Comparison of ENCODE assay signal across 8 cellular contexts in genomic region chr19:55461259-55461973, GRCh38. TPM values are rescaled to one million over a fixed set of nuclear protein-coding genes. Genes with fewer than 3 reads are reported as not detected.
DNase-seq lines count a peak whose midpoint lies in the region; ATAC-seq and TF ChIP-seq lines count a peak whose summit lies in the region.

ISOC2 (minus strand) TSS chr19:55461642; CDS start chr19:55456486, 5,156 bp downstream.

- DNase-seq in AG20443 (ENCODE audit: low spot score) (peak; percentile 99), NCI-H510A (lab: John Stamatoyannopoulos, UW) (peak; percentile 98), cerebellum (ENCODE audit: low spot score) (peak; percentile 100), islet precursor cell (peak; percentile 100)
- DNase-seq in activated CD4-positive, alpha-beta T cell treated with anti-CD3 and anti-CD28 coated beads for 1 hour, result peak; percentile 100
- DNase-seq in stimulated activated CD4-positive, alpha-beta T cell treated with anti-CD3 and anti-CD28 coated beads, Interleukin-12 subunit alpha, Interleukin-12 subunit beta, amount 100 ng/mL, for 48 hours (ENCODE audit: low read depth in 2 of 3, low spot score in 1 of 3), result peak; percentile 100

- peak; percentile 77 for TF ChIP-seq POLR2A in GM19099 (IDR thresholded peaks at IDR 0.05; ENCODE audit: extremely low read depth, insufficient read length, low read depth)

- peak; percentile 95 for ATAC-seq in HG03432 (IDR thresholded peaks at IDR 0.05; ENCODE audit: unreplicated experiment)

RNA-seq across cellular contexts. Expression of gene ISOC2, which starts in this region (rescaled TPM):
- 14.0 TPM for total RNA-seq in cerebellum

Comparison
In these comparisons a context has a peak if more than half of its experiments do, and no peak if none do; other contexts are left out.
1. Peak in every context shown above with its lines: DNase-seq and ATAC-seq.